ENCODE assay signal across 1 cellular context in the genomic region with DNA sequence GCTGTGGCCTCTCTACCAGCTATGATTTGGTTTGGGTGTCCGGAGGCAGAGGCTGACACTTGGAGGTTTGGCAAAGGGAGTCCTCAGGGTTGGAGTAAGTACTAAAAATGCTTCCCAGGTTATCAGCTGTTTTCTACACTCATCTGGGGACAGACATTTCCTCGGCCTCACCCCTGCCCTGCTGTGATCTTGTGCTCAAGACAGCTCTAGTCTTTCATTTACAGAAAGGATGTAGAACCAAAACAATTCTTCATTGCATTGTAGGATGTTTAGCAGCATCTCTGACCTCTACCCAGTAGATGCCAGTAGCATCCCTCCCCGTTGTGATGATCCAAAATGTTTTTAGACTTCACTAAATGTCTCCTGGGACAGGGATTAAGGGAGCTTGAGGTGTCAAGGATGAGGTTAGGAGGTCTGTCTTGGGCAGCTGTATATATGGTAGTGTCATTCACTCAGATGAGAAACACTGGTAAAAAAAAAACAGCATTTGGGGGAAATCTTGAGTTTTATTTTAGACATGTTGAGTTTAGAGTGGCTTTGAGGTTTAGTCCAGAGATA.
TF ChIP-seq lines count a peak whose summit lies in the region.

No MANE protein-coding gene starts in this region.

TF ChIP-seq in GM23338, 12 proteins besides CTCF, POLR2A, EP300 and RAD21 (continued from another document):
- no peak for TF ChIP-seq ZNF462 (CRISPR knock-in tag; IDR thresholded peaks at IDR 0.05)
TF ChIP-seq in GM23338: peak in this region for 0.
